ENCODE assay signal across 23 cellular contexts in genomic region chr2:48180557-48180956, GRCh38.
"Had no signal": no experiment of that assay in that cellular context is flagged by ENCODE, and none has a peak within 500 bp of the region (broad histone marks: within the 10 kb centered on the region; RNA-seq: fewer than 3 reads in every experiment).

No MANE protein-coding gene starts in this region.

- FAIRE-seq: endothelial cell of umbilical vein, keratinocyte had no signal

- ATAC-seq: natural killer cell; stimulated activated naive CD8-positive, alpha-beta T cell treated with anti-CD3 and anti-CD28 coated beads, Interleukin-15, amount 100 ng/mL, for 72 hours had no signal

- H3K4me1 ChIP-seq: colonic mucosa, esophagus muscularis mucosa, parathyroid adenoma, right lobe of liver, suprapubic skin, transverse colon had no signal

- H3K4me2 ChIP-seq: smooth muscle cell had no signal

- H3K4me3 ChIP-seq: colonic mucosa, esophagus muscularis mucosa, lung, right lobe of liver, smooth muscle cell, suprapubic skin, transverse colon had no signal

- H3K27me3 Mint-ChIP-seq: dendritic cell treated with granulocyte-macrophage colony-stimulating factor and Interleukin-4, amounts not matched to agents 40 ng/mL and 50 ng/mL, for 4 days; progenitor cell of endocrine pancreas; stimulated activated naive CD8-positive, alpha-beta T cell treated with anti-CD3 and anti-CD28 coated beads, Interleukin-15, amount 100 ng/mL, for 72 hours had no signal

- H3K9me3 Mint-ChIP-seq: natural killer cell had no signal

- H3K27me3 ChIP-seq: colonic mucosa, esophagus muscularis mucosa, neutrophil, right lobe of liver, suprapubic skin, transverse colon had no signal

- H3K4me3 Mint-ChIP-seq: dendritic cell treated with granulocyte-macrophage colony-stimulating factor and Interleukin-4, amounts not matched to agents 40 ng/mL and 50 ng/mL, for 4 days; memory B cell; natural killer cell; stimulated activated naive CD8-positive, alpha-beta T cell treated with anti-CD3 and anti-CD28 coated beads, Interleukin-15, amount 100 ng/mL, for 72 hours had no signal

- H3K36me3 Mint-ChIP-seq: natural killer cell had no signal

- H3K9ac ChIP-seq: parathyroid adenoma had no signal

- H3K79me2 ChIP-seq: parathyroid adenoma had no signal

- H2AFZ ChIP-seq: parathyroid adenoma had no signal

- H3K9me3 ChIP-seq: colonic mucosa, esophagus muscularis mucosa, neutrophil, right lobe of liver, suprapubic skin, transverse colon had no signal

- DNase-seq: colonic mucosa; effector memory CD4-positive, alpha-beta T cell; head of caudate nucleus; natural killer cell; right lobe of liver; stimulated activated CD4-positive, alpha-beta T cell treated with anti-CD3 and anti-CD28 coated beads, Interleukin-12 subunit alpha, Interleukin-12 subunit beta, amount 100 ng/mL, for 4 hours; stimulated activated CD4-positive, alpha-beta T cell treated with anti-CD3 and anti-CD28 coated beads, Interleukin-1b, Interleukin-23, amount 100 ng/mL, for 48 hours; stimulated activated CD4-positive, alpha-beta T cell treated with anti-CD3 and anti-CD28 coated beads, Interleukin-4, amount 100 ng/mL, for 1 hour; stimulated activated CD8-positive, alpha-beta memory T cell treated with anti-CD3 and anti-CD28 coated beads, Interleukin-4, amount 100 ng/mL, for 48 hours; stimulated activated naive CD4-positive, alpha-beta T cell; stimulated activated naive CD8-positive, alpha-beta T cell treated with anti-CD3 and anti-CD28 coated beads, Interleukin-15, amount 100 ng/mL, for 72 hours; transverse colon had no signal

- H3K4me1 Mint-ChIP-seq: memory B cell; natural killer cell; stimulated activated naive CD8-positive, alpha-beta T cell treated with anti-CD3 and anti-CD28 coated beads, Interleukin-15, amount 100 ng/mL, for 72 hours had no signal

- H3K27ac ChIP-seq: colonic mucosa, esophagus muscularis mucosa, neutrophil, parathyroid adenoma, right lobe of liver, suprapubic skin, transverse colon had no signal

- H3K27ac Mint-ChIP-seq: dendritic cell treated with granulocyte-macrophage colony-stimulating factor and Interleukin-4, amounts not matched to agents 40 ng/mL and 50 ng/mL, for 4 days; memory B cell; natural killer cell; progenitor cell of endocrine pancreas; stimulated activated naive CD8-positive, alpha-beta T cell treated with anti-CD3 and anti-CD28 coated beads, Interleukin-15, amount 100 ng/mL, for 72 hours had no signal

- H3K36me3 ChIP-seq: colonic mucosa, esophagus muscularis mucosa, neutrophil, right lobe of liver, suprapubic skin, transverse colon had no signal
